11 cellular contexts compared by ENCODE assay signal in genomic region chr19:49875177-49875576, GRCh38. TPM values are rescaled to one million over a fixed set of nuclear protein-coding genes. Genes with fewer than 3 reads are reported as not detected.
DNase-seq lines count a peak whose midpoint lies in the region; ATAC-seq, FAIRE-seq and TF ChIP-seq lines count a peak whose summit lies in the region.
"Had no signal": no experiment of that assay in that cellular context is flagged by ENCODE, and none has a peak within 500 bp of the region (broad histone marks: within the 10 kb centered on the region; RNA-seq: fewer than 3 reads in every experiment).

No MANE protein-coding gene starts in this region.

- peak overlapping the region; percentile 65 for H3K27ac Mint-ChIP-seq in activated CD8-positive, alpha-beta memory T cell treated with anti-CD3 and anti-CD28 coated beads, Interleukin-2, amount 10 ng/mL, durations not matched to agents 7 days and 5 days

- H3K27me3 ChIP-seq in HepG2 (ENCODE audit: control insufficient read depth in 1 of 2, insufficient read depth in 2 of 2, low read length in 2 of 2) (no peaks in the 10 kb centered on the region; a peak in 1 of 5 replicates), tibial artery (no peaks in the 10 kb centered on the region)
- H3K27me3 ChIP-seq: body of pancreas had no signal

- H3K9me3 ChIP-seq in HepG2 (ENCODE audit: low read length), result no peaks in the 10 kb centered on the region
- no peaks in the 10 kb centered on the region for H3K9me3 ChIP-seq in tibial artery
- H3K9me3 ChIP-seq: body of pancreas had no signal

- 88% methylated on average over 4 of the region's 4 CpGs for WGBS in HepG2 (ENCODE audit: low lambda C conversion rate)

- no peaks in the 10 kb centered on the region for H3K9me3 Mint-ChIP-seq in activated CD8-positive, alpha-beta memory T cell treated with anti-CD3 and anti-CD28 coated beads, Interleukin-2, amount 10 ng/mL, durations not matched to agents 7 days and 5 days (ENCODE audit: low read depth)

- peaks cover 38% of the 10 kb centered on the region for H3K79me2 ChIP-seq in HepG2 (ENCODE audit: insufficient read depth, low read length)

- peak overlapping the region; percentile 91 for H3K4me2 ChIP-seq in HepG2 (ENCODE audit: low read depth, low read length)

- no peaks in the 10 kb centered on the region for H3K27me3 Mint-ChIP-seq in activated CD8-positive, alpha-beta memory T cell treated with anti-CD3 and anti-CD28 coated beads, Interleukin-2, amount 10 ng/mL, durations not matched to agents 7 days and 5 days

- H3K4me3 Mint-ChIP-seq in activated CD8-positive, alpha-beta memory T cell treated with anti-CD3 and anti-CD28 coated beads, Interleukin-2, amount 10 ng/mL, durations not matched to agents 7 days and 5 days, result no peak overlapping the region

- POLR2A ChIA-PET in HepG2 (lab: Yijun Ruan, JAX), result interaction anchor here (2.4 to 3.3 kb wide), 3 partner anchors 8 to 199 kb away, joined by 8 to 21 read pairs (median 20); partner anchors contain the start of genes ATF5, NUP62 and PNKP

- no peak for TF ChIP-seq EP300 in HepG2 (IDR thresholded peaks at IDR 0.05; ENCODE audit: low read depth in 2 of 2, low read length in 2 of 2)
- TF ChIP-seq EP300 in HepG2 (CRISPR knock-in tag; IDR thresholded peaks at IDR 0.05; ENCODE audit: borderline replicate concordance), result no peak

- H3K36me3 Mint-ChIP-seq in activated CD8-positive, alpha-beta memory T cell treated with anti-CD3 and anti-CD28 coated beads, Interleukin-2, amount 10 ng/mL, durations not matched to agents 7 days and 5 days, result peaks cover 2% of the 10 kb centered on the region

- no peak for DNase-seq in activated CD8-positive, alpha-beta memory T cell treated with anti-CD3 and anti-CD28 coated beads, Interleukin-2, amount 10 ng/mL, durations not matched to agents 7 days and 5 days
- no peak for DNase-seq in activated CD8-positive, alpha-beta memory T cell treated with anti-CD3 and anti-CD28 coated beads for 24 hours
- no peak for DNase-seq in astrocyte of the spinal cord (ENCODE audit: low read depth, low spot score)
- DNase-seq in HepG2 (ENCODE audit: low spot score), result no peak
- DNase-seq in tibial artery, result no peak
- DNase-seq in hepatic stellate cell (ENCODE audit: low spot score), result no peak
- no peak for DNase-seq in NCI-H2171 (lab: John Stamatoyannopoulos, UW)
- DNase-seq: body of pancreas, NCI-H510A had no signal

- peak overlapping the region; percentile 100 for H3K4me3 ChIP-seq in astrocyte of the spinal cord (ENCODE audit: low read depth, low read length)
- peak overlapping the region; percentile 77 to 99 (median 97) for H3K4me3 ChIP-seq in HepG2 (replicated peaks in 1 of 3; ENCODE audit: insufficient read depth in 1 of 3, low read depth in 2 of 3, low read length in 3 of 3)
- H3K4me3 ChIP-seq in tibial artery, result peak overlapping the region; percentile 90 to 97

- CTCF ChIA-PET in activated CD8-positive, alpha-beta memory T cell treated with anti-CD3 and anti-CD28 coated beads, Interleukin-2, amount 10 ng/mL, durations not matched to agents 7 days and 5 days (lab: Charles Lee), result interaction anchor here (0.6 to 1.5 kb wide), 2 partner anchors 10 to 15 kb away, joined by 3 to 5 read pairs; no protein-coding TSS in a partner anchor
- CTCF ChIA-PET in HepG2 (lab: Yijun Ruan, JAX; ENCODE audit: low intra/inter-chr PET ratio, low total read pairs), result no interaction called here

- ATAC-seq in activated CD8-positive, alpha-beta memory T cell treated with anti-CD3 and anti-CD28 coated beads, Interleukin-2, amount 10 ng/mL, durations not matched to agents 7 days and 5 days, result no peak
- ATAC-seq in HepG2 (no peak), GM18511 (IDR thresholded peaks at IDR 0.05; ENCODE audit: unreplicated experiment) (no peak)
- ATAC-seq: body of pancreas had no signal

- H3K36me3 ChIP-seq in HepG2 (replicated peaks in 1 of 2; ENCODE audit: control insufficient read depth in 1 of 2, insufficient read depth in 2 of 2, low read length in 2 of 2) (peaks cover 5 to 19% of the 10 kb centered on the region in 2 experiments), tibial artery (peaks cover 12 to 52% (median 20%) of the 10 kb centered on the region in 3 donors)

- TF ChIP-seq RAD21 in HepG2 (CRISPR knock-in tag; IDR thresholded peaks at IDR 0.05), result no peak

- peaks cover 5% of the 10 kb centered on the region; the same call in 1 of the 2 replicates for H4K20me1 ChIP-seq in HepG2 (ENCODE audit: insufficient read depth, low read length)

- in situ Hi-C loops in astrocyte of the spinal cord (cut with HindIII; ENCODE audit: low sequenced_read_pairs) (no loop called here), HepG2 (cut with HindIII; ENCODE audit: extremely low pct_ligation_motif_present, low pct_unique_long_range_greater_than_20kb) (no loop called here)

- intact Hi-C loops in HepG2 (cut with micrococcal nuclease; ENCODE audit: unreplicated experiment) (no loop called here), tibial artery (cut with DNase I; ENCODE audit: low total_unique reads) (no loop called here)

- TF ChIP-seq POLR2A in HepG2 (IDR thresholded peaks at IDR 0.05; ENCODE audit: insufficient read depth in 1 of 2, low read depth in 2 of 2, low read length in 2 of 2), result no peak

- no TSS peak for BruUV-seq in HepG2 (replicated peaks; lab: Mats Ljungman, UMichigan)

- H3K4me1 ChIP-seq in HepG2 (ENCODE audit: insufficient read depth, low read length) (peaks cover 37% of the 10 kb centered on the region), tibial artery (peaks cover 0 to 39% (median 32%) of the 10 kb centered on the region in 4 donors)

- H3K4me1 Mint-ChIP-seq in activated CD8-positive, alpha-beta memory T cell treated with anti-CD3 and anti-CD28 coated beads, Interleukin-2, amount 10 ng/mL, durations not matched to agents 7 days and 5 days, result peaks cover 44% of the 10 kb centered on the region

- H3K9ac ChIP-seq in HepG2 (ENCODE audit: insufficient read depth, low read depth, low read length), result peak overlapping the region; percentile 97

- FAIRE-seq in HepG2 (lab: Jason Lieb, UNC), result no peak

- TF ChIP-seq CTCF in astrocyte of the spinal cord (IDR thresholded peaks at IDR 0.05; ENCODE audit: low read depth, low read length), result no peak
- TF ChIP-seq CTCF in HepG2 (CRISPR knock-in tag; IDR thresholded peaks at IDR 0.05), result no peak
- no peak for TF ChIP-seq CTCF in tibial artery (IDR thresholded peaks at IDR 0.05)

- H3K27ac ChIP-seq in HepG2 (ENCODE audit: extremely low read length, insufficient read depth, low read length), result peak overlapping the region; percentile 99
- H3K27ac ChIP-seq in tibial artery, result peak overlapping the region; percentile 100

- H2AFZ ChIP-seq in HepG2 (ENCODE audit: low read length), result no peak overlapping the region

RNA-seq across cellular contexts. Expression of gene AKT1S1, which starts 2.0 kb away (rescaled TPM):
- total RNA-seq in activated CD8-positive, alpha-beta memory T cell treated with anti-CD3 and anti-CD28 coated beads, Interleukin-2, amount 10 ng/mL, durations not matched to agents 7 days and 5 days, result 10 to 100 TPM; 13.4 to 21.2 TPM
- total RNA-seq in HepG2 (2016; rRNA removed; fragmentation: Illumina TruSeq; extraction: Trizol), result 10.9 and 13.5 TPM in 2 replicates
- total RNA-seq in HepG2 (2016; cell fraction: cytosol; rRNA removed; fragmentation: Illumina TruSeq; extraction: Trizol; ENCODE audit: low read depth), result 6.3 and 7.3 TPM in 2 replicates
- 10.3 and 14.9 TPM in 2 replicates for total RNA-seq in HepG2 (2016; cell fraction: insoluble cytoplasmic fraction; rRNA removed; fragmentation: Illumina TruSeq; extraction: Trizol)
- total RNA-seq in HepG2 (2016; cell fraction: membrane; rRNA removed; fragmentation: Illumina TruSeq; extraction: Trizol), result 14.8 and 16.5 TPM in 2 replicates
- total RNA-seq in HepG2 (2016; cell fraction: nucleus; rRNA removed; fragmentation: Illumina TruSeq; extraction: Trizol), result 12.4 and 13.6 TPM in 2 replicates
- 27.8 and 30.0 TPM in 2 replicates for polyA plus RNA-seq in HepG2 (2011; rRNA removed)
- polyA plus RNA-seq in HepG2 (2011; cell fraction: cytosol; rRNA removed), result 29.0 and 32.7 TPM in 2 replicates
- 56.2 and 76.4 TPM in 2 replicates for polyA plus RNA-seq in HepG2 (2011; cell fraction: nucleus; rRNA removed)
- polyA plus RNA-seq in HepG2 (2012), result 19.5 and 19.7 TPM in 2 replicates
- polyA plus RNA-seq in HepG2 (2016; cell fraction: cytosol; fragmentation: Illumina TruSeq; extraction: Trizol; ENCODE audit: low read depth), result 22.7 and 24.3 TPM in 2 replicates
- polyA plus RNA-seq in HepG2 (2016; cell fraction: insoluble cytoplasmic fraction; fragmentation: Illumina TruSeq; extraction: Trizol; ENCODE audit: low read depth), result 43.5 and 52.7 TPM in 2 replicates
- 46.7 and 51.1 TPM in 2 replicates for polyA plus RNA-seq in HepG2 (2016; cell fraction: membrane; fragmentation: Illumina TruSeq; extraction: Trizol; ENCODE audit: low read depth)
- 55.9 and 59.4 TPM in 2 replicates for polyA plus RNA-seq in HepG2 (2016; cell fraction: nucleus; fragmentation: Illumina TruSeq; extraction: Trizol; ENCODE audit: insufficient read depth, low read depth)
- polyA minus RNA-seq in HepG2 (2011; rRNA and poly(A)+ RNA removed; ENCODE audit: low replicate concordance), result 25.3 and 37.7 TPM in 2 replicates
- polyA minus RNA-seq in HepG2 (2011; cell fraction: cytosol; rRNA and poly(A)+ RNA removed), result 13.0 and 14.0 TPM in 2 replicates
- polyA minus RNA-seq in HepG2 (2011; cell fraction: nucleus; rRNA and poly(A)+ RNA removed), result 21.9 and 22.5 TPM in 2 replicates

RNA-seq across cellular contexts. Expression of gene TBC1D17, which starts 2.3 kb away (rescaled TPM):
- 10 to 100 TPM; 26.2 to 39.3 TPM for total RNA-seq in activated CD8-positive, alpha-beta memory T cell treated with anti-CD3 and anti-CD28 coated beads, Interleukin-2, amount 10 ng/mL, durations not matched to agents 7 days and 5 days
- total RNA-seq in HepG2 (2016; rRNA removed; fragmentation: Illumina TruSeq; extraction: Trizol), result 3.6 and 9.7 TPM in 2 replicates
- 3.6 and 4.6 TPM in 2 replicates for total RNA-seq in HepG2 (2016; cell fraction: cytosol; rRNA removed; fragmentation: Illumina TruSeq; extraction: Trizol; ENCODE audit: low read depth)
- 4.5 and 10.0 TPM in 2 replicates for total RNA-seq in HepG2 (2016; cell fraction: insoluble cytoplasmic fraction; rRNA removed; fragmentation: Illumina TruSeq; extraction: Trizol)
- total RNA-seq in HepG2 (2016; cell fraction: membrane; rRNA removed; fragmentation: Illumina TruSeq; extraction: Trizol), result 7.6 and 8.5 TPM in 2 replicates
- total RNA-seq in HepG2 (2016; cell fraction: nucleus; rRNA removed; fragmentation: Illumina TruSeq; extraction: Trizol), result 8.6 and 13.7 TPM in 2 replicates
- 16.9 and 21.6 TPM in 2 replicates for polyA plus RNA-seq in HepG2 (2011; rRNA removed)
- polyA plus RNA-seq in HepG2 (2011; cell fraction: cytosol; rRNA removed), result 7.9 and 12.0 TPM in 2 replicates
- polyA plus RNA-seq in HepG2 (2011; cell fraction: nucleus; rRNA removed), result 83.8 and 108 TPM in 2 replicates
- 19.0 and 23.3 TPM in 2 replicates for polyA plus RNA-seq in HepG2 (2012)
- polyA plus RNA-seq in HepG2 (2016; cell fraction: cytosol; fragmentation: Illumina TruSeq; extraction: Trizol; ENCODE audit: low read depth), result 4.7 and 5.1 TPM in 2 replicates
- polyA plus RNA-seq in HepG2 (2016; cell fraction: insoluble cytoplasmic fraction; fragmentation: Illumina TruSeq; extraction: Trizol; ENCODE audit: low read depth), result 10.7 and 15.1 TPM in 2 replicates
- polyA plus RNA-seq in HepG2 (2016; cell fraction: membrane; fragmentation: Illumina TruSeq; extraction: Trizol; ENCODE audit: low read depth), result 9.3 and 10.8 TPM in 2 replicates
- polyA plus RNA-seq in HepG2 (2016; cell fraction: nucleus; fragmentation: Illumina TruSeq; extraction: Trizol; ENCODE audit: insufficient read depth, low read depth), result 45.7 and 46.6 TPM in 2 replicates
- 14.8 and 17.4 TPM in 2 replicates for polyA minus RNA-seq in HepG2 (2011; rRNA and poly(A)+ RNA removed; ENCODE audit: low replicate concordance)
- 9.8 and 11.2 TPM in 2 replicates for polyA minus RNA-seq in HepG2 (2011; cell fraction: cytosol; rRNA and poly(A)+ RNA removed)
- 16.0 and 24.2 TPM in 2 replicates for polyA minus RNA-seq in HepG2 (2011; cell fraction: nucleus; rRNA and poly(A)+ RNA removed)

RNA-seq across cellular contexts. Expression of gene PNKP, which starts 7.8 kb away (rescaled TPM):
- 100 to 1,000 TPM; 130 to 133 TPM for total RNA-seq in activated CD8-positive, alpha-beta memory T cell treated with anti-CD3 and anti-CD28 coated beads, Interleukin-2, amount 10 ng/mL, durations not matched to agents 7 days and 5 days
- total RNA-seq in HepG2 (2016; rRNA removed; fragmentation: Illumina TruSeq; extraction: Trizol), result 12.5 and 27.1 TPM in 2 replicates
- total RNA-seq in HepG2 (2016; cell fraction: cytosol; rRNA removed; fragmentation: Illumina TruSeq; extraction: Trizol; ENCODE audit: low read depth), result 15.1 and 16.6 TPM in 2 replicates
- 14.0 and 23.3 TPM in 2 replicates for total RNA-seq in HepG2 (2016; cell fraction: insoluble cytoplasmic fraction; rRNA removed; fragmentation: Illumina TruSeq; extraction: Trizol)
- 10.4 and 12.6 TPM in 2 replicates for total RNA-seq in HepG2 (2016; cell fraction: membrane; rRNA removed; fragmentation: Illumina TruSeq; extraction: Trizol)
- total RNA-seq in HepG2 (2016; cell fraction: nucleus; rRNA removed; fragmentation: Illumina TruSeq; extraction: Trizol), result 22.5 and 24.4 TPM in 2 replicates
- 12.7 and 17.0 TPM in 2 replicates for polyA plus RNA-seq in HepG2 (2011; rRNA removed)
- polyA plus RNA-seq in HepG2 (2011; cell fraction: cytosol; rRNA removed), result 6.9 and 10.2 TPM in 2 replicates
- 96.1 and 104 TPM in 2 replicates for polyA plus RNA-seq in HepG2 (2011; cell fraction: nucleus; rRNA removed)
- 14.4 and 18.2 TPM in 2 replicates for polyA plus RNA-seq in HepG2 (2012)
- polyA plus RNA-seq in HepG2 (2016; cell fraction: cytosol; fragmentation: Illumina TruSeq; extraction: Trizol; ENCODE audit: low read depth), result 6.4 and 8.2 TPM in 2 replicates
- polyA plus RNA-seq in HepG2 (2016; cell fraction: insoluble cytoplasmic fraction; fragmentation: Illumina TruSeq; extraction: Trizol; ENCODE audit: low read depth), result 11.5 and 13.4 TPM in 2 replicates
- 11.3 and 40.2 TPM in 2 replicates for polyA plus RNA-seq in HepG2 (2016; cell fraction: membrane; fragmentation: Illumina TruSeq; extraction: Trizol; ENCODE audit: low read depth)
- polyA plus RNA-seq in HepG2 (2016; cell fraction: nucleus; fragmentation: Illumina TruSeq; extraction: Trizol; ENCODE audit: insufficient read depth, low read depth), result 87.3 and 98.8 TPM in 2 replicates
- polyA minus RNA-seq in HepG2 (2011; rRNA and poly(A)+ RNA removed; ENCODE audit: low replicate concordance), result 16.1 and 37.1 TPM in 2 replicates
- polyA minus RNA-seq in HepG2 (2011; cell fraction: cytosol; rRNA and poly(A)+ RNA removed), result 9.8 and 10.1 TPM in 2 replicates
- polyA minus RNA-seq in HepG2 (2011; cell fraction: nucleus; rRNA and poly(A)+ RNA removed), result 30.5 and 40.2 TPM in 2 replicates

RNA-seq across cellular contexts. Expression of gene IL4I1, which starts 21.5 kb away (rescaled TPM):
- total RNA-seq in activated CD8-positive, alpha-beta memory T cell treated with anti-CD3 and anti-CD28 coated beads, Interleukin-2, amount 10 ng/mL, durations not matched to agents 7 days and 5 days, result 10 to 100 TPM in 1 of 2 experiments, 1 to 10 TPM in 1; 1.7 to 12.3 TPM
- not detected in 2 replicates for total RNA-seq in HepG2 (2016; rRNA removed; fragmentation: Illumina TruSeq; extraction: Trizol)
- total RNA-seq in HepG2 (2016; cell fraction: cytosol; rRNA removed; fragmentation: Illumina TruSeq; extraction: Trizol; ENCODE audit: low read depth), result not detected in 2 replicates
- 0.18 and 0.30 TPM in 2 replicates for total RNA-seq in HepG2 (2016; cell fraction: insoluble cytoplasmic fraction; rRNA removed; fragmentation: Illumina TruSeq; extraction: Trizol)
- not detected in 2 replicates for total RNA-seq in HepG2 (2016; cell fraction: membrane; rRNA removed; fragmentation: Illumina TruSeq; extraction: Trizol)
- total RNA-seq in HepG2 (2016; cell fraction: nucleus; rRNA removed; fragmentation: Illumina TruSeq; extraction: Trizol), result not detected in 2 replicates
- not detected in 2 replicates for polyA plus RNA-seq in HepG2 (2011; rRNA removed)
- 0.08 TPM in 1 of 2 replicates, not detected in the other for polyA plus RNA-seq in HepG2 (2011; cell fraction: cytosol; rRNA removed)
- 0.16 and 0.28 TPM in 2 replicates for polyA plus RNA-seq in HepG2 (2011; cell fraction: nucleus; rRNA removed)
- 0.50 TPM in 1 of 2 replicates, not detected in the other for polyA plus RNA-seq in HepG2 (2012)
- polyA plus RNA-seq in HepG2 (2016; cell fraction: cytosol; fragmentation: Illumina TruSeq; extraction: Trizol; ENCODE audit: low read depth), result 0.29 TPM in 1 of 2 replicates, not detected in the other
- not detected in 2 replicates for polyA plus RNA-seq in HepG2 (2016; cell fraction: insoluble cytoplasmic fraction; fragmentation: Illumina TruSeq; extraction: Trizol; ENCODE audit: low read depth)
- not detected in 2 replicates for polyA plus RNA-seq in HepG2 (2016; cell fraction: membrane; fragmentation: Illumina TruSeq; extraction: Trizol; ENCODE audit: low read depth)
- polyA plus RNA-seq in HepG2 (2016; cell fraction: nucleus; fragmentation: Illumina TruSeq; extraction: Trizol; ENCODE audit: insufficient read depth, low read depth), result not detected in 2 replicates
- 0.09 TPM in 1 of 2 replicates, not detected in the other for polyA minus RNA-seq in HepG2 (2011; rRNA and poly(A)+ RNA removed; ENCODE audit: low replicate concordance)
- polyA minus RNA-seq in HepG2 (2011; cell fraction: cytosol; rRNA and poly(A)+ RNA removed), result not detected in 2 replicates
- not detected in 2 replicates for polyA minus RNA-seq in HepG2 (2011; cell fraction: nucleus; rRNA and poly(A)+ RNA removed)
- total RNA-seq: osteocyte had no signal

RNA-seq across cellular contexts. Expression of gene PTOV1, which starts 24.2 kb away (rescaled TPM):
- total RNA-seq in activated CD8-positive, alpha-beta memory T cell treated with anti-CD3 and anti-CD28 coated beads, Interleukin-2, amount 10 ng/mL, durations not matched to agents 7 days and 5 days, result 10 to 100 TPM; 78.2 to 79.4 TPM
- total RNA-seq in HepG2 (2016; rRNA removed; fragmentation: Illumina TruSeq; extraction: Trizol), result 59.4 and 68.5 TPM in 2 replicates
- total RNA-seq in HepG2 (2016; cell fraction: cytosol; rRNA removed; fragmentation: Illumina TruSeq; extraction: Trizol; ENCODE audit: low read depth), result 30.7 and 36.0 TPM in 2 replicates
- total RNA-seq in HepG2 (2016; cell fraction: insoluble cytoplasmic fraction; rRNA removed; fragmentation: Illumina TruSeq; extraction: Trizol), result 67.3 and 74.4 TPM in 2 replicates
- total RNA-seq in HepG2 (2016; cell fraction: membrane; rRNA removed; fragmentation: Illumina TruSeq; extraction: Trizol), result 45.7 and 54.4 TPM in 2 replicates
- total RNA-seq in HepG2 (2016; cell fraction: nucleus; rRNA removed; fragmentation: Illumina TruSeq; extraction: Trizol), result 68.2 and 84.3 TPM in 2 replicates
- 63.5 and 77.7 TPM in 2 replicates for polyA plus RNA-seq in HepG2 (2011; rRNA removed)
- polyA plus RNA-seq in HepG2 (2011; cell fraction: cytosol; rRNA removed), result 27.3 and 44.2 TPM in 2 replicates
- polyA plus RNA-seq in HepG2 (2011; cell fraction: nucleus; rRNA removed), result 387 and 441 TPM in 2 replicates
- 72.7 and 99.0 TPM in 2 replicates for polyA plus RNA-seq in HepG2 (2012)
- polyA plus RNA-seq in HepG2 (2016; cell fraction: cytosol; fragmentation: Illumina TruSeq; extraction: Trizol; ENCODE audit: low read depth), result 24.0 and 27.8 TPM in 2 replicates
- polyA plus RNA-seq in HepG2 (2016; cell fraction: insoluble cytoplasmic fraction; fragmentation: Illumina TruSeq; extraction: Trizol; ENCODE audit: low read depth), result 78.0 and 94.4 TPM in 2 replicates
- polyA plus RNA-seq in HepG2 (2016; cell fraction: membrane; fragmentation: Illumina TruSeq; extraction: Trizol; ENCODE audit: low read depth), result 34.7 and 37.3 TPM in 2 replicates
- 178 and 181 TPM in 2 replicates for polyA plus RNA-seq in HepG2 (2016; cell fraction: nucleus; fragmentation: Illumina TruSeq; extraction: Trizol; ENCODE audit: insufficient read depth, low read depth)
- polyA minus RNA-seq in HepG2 (2011; rRNA and poly(A)+ RNA removed; ENCODE audit: low replicate concordance), result 73.5 and 109 TPM in 2 replicates
- 42.8 and 45.1 TPM in 2 replicates for polyA minus RNA-seq in HepG2 (2011; cell fraction: cytosol; rRNA and poly(A)+ RNA removed)
- 69.0 and 75.8 TPM in 2 replicates for polyA minus RNA-seq in HepG2 (2011; cell fraction: nucleus; rRNA and poly(A)+ RNA removed)
